Comparison of ENCODE assay signal across 28 cellular contexts in genomic region chr17:75051941-75052340, GRCh38.
"Had no signal": no experiment of that assay in that cellular context is flagged by ENCODE, and none has a peak within 500 bp of the region (broad histone marks: within the 10 kb centered on the region; RNA-seq: fewer than 3 reads in every experiment).

No MANE protein-coding gene starts in this region.

- H3K36me3 ChIP-seq: breast epithelium, colonic mucosa had no signal

- H3K9me3 ChIP-seq: adrenal gland, breast epithelium, colonic mucosa had no signal

- H3K27ac Mint-ChIP-seq: activated CD4-positive, alpha-beta memory T cell treated with anti-CD3 and anti-CD28 coated beads for 36 hours; activated CD8-positive, alpha-beta memory T cell treated with anti-CD3 and anti-CD28 coated beads, Interleukin-2, amount 10 ng/mL, durations not matched to agents 7 days and 5 days; activated CD8-positive, alpha-beta T cell treated with anti-CD3 and anti-CD28 coated beads, Interleukin-2, amount 10 ng/mL, durations not matched to agents 7 days and 5 days; activated naive CD4-positive, alpha-beta T cell treated with anti-CD3 and anti-CD28 coated beads for 36 hours; activated naive CD4-positive, alpha-beta T cell treated with anti-CD3 and anti-CD28 coated beads, Interleukin-2, amount 50 U/mL, for 24 hours; activated naive CD8-positive, alpha-beta T cell treated with anti-CD3 and anti-CD28 coated beads for 36 hours; activated naive CD8-positive, alpha-beta T cell treated with anti-CD3 and anti-CD28 coated beads, Interleukin-2, amount 50 U/mL, for 24 hours; activated T-helper 1 cell treated with anti-CD3 and anti-CD28 coated beads, Interleukin-12 subunit alpha, Interleukin-12 subunit beta, Interleukin-2, Interleukin-4 antibody, amounts not matched to agents 30 ng/mL and 10 ng/mL and 1 ng/mL, durations not matched to agents 14 hours and 24 hours and 36 hours; activated T-helper 2 cell treated with anti-CD3 and anti-CD28 coated beads, Interferon-gamma antibody, Interleukin-2, Interleukin-4, amounts not matched to agents 10 μg/mL and 5 μg/mL and 100 μg/mL, durations not matched to agents 14 hours and 24 hours and 36 hours; brain had no signal

- H3K27me3 Mint-ChIP-seq: activated CD4-positive, alpha-beta memory T cell treated with anti-CD3 and anti-CD28 coated beads for 36 hours; activated CD8-positive, alpha-beta memory T cell treated with anti-CD3 and anti-CD28 coated beads, Interleukin-2, amount 10 ng/mL, durations not matched to agents 7 days and 5 days; activated naive CD4-positive, alpha-beta T cell treated with anti-CD3 and anti-CD28 coated beads, Interleukin-2, amount 50 U/mL, for 24 hours; activated naive CD8-positive, alpha-beta T cell treated with anti-CD3 and anti-CD28 coated beads for 36 hours; activated naive CD8-positive, alpha-beta T cell treated with anti-CD3 and anti-CD28 coated beads, Interleukin-2, amount 50 U/mL, for 24 hours; brain had no signal

- H3K4me3 ChIP-seq: adrenal gland, breast epithelium, cardiac muscle cell, colonic mucosa had no signal

- DNase-seq: activated CD4-positive, alpha-beta memory T cell treated with anti-CD3 and anti-CD28 coated beads for 36 hours; activated CD4-positive, alpha-beta T cell treated with anti-CD3 and anti-CD28 coated beads for 1 hour; activated CD4-positive, alpha-beta T cell treated with anti-CD3 and anti-CD28 coated beads for 48 hours; activated CD8-positive, alpha-beta memory T cell treated with anti-CD3 and anti-CD28 coated beads, Interleukin-2, amount 10 ng/mL, durations not matched to agents 7 days and 5 days; activated CD8-positive, alpha-beta memory T cell treated with anti-CD3 and anti-CD28 coated beads, Interleukin-2, amount 50 U/mL, for 4 hours; activated CD8-positive, alpha-beta T cell treated with anti-CD3 and anti-CD28 coated beads, Interleukin-2, amount 10 ng/mL, durations not matched to agents 7 days and 5 days; activated effector memory CD4-positive, alpha-beta T cell treated with anti-CD3 and anti-CD28 coated beads, Interleukin-2, amount 50 U/mL, for 16 hours; activated naive CD4-positive, alpha-beta T cell treated with anti-CD3 and anti-CD28 coated beads for 36 hours; activated naive CD8-positive, alpha-beta T cell treated with anti-CD3 and anti-CD28 coated beads for 36 hours; activated naive CD8-positive, alpha-beta T cell treated with anti-CD3 and anti-CD28 coated beads, Interleukin-2, amount 50 U/mL, for 24 hours; activated T-cell treated with anti-CD3 and anti-CD28 coated beads, Interleukin-2, amount 50 U/mL, for 1 hour; activated T-cell treated with anti-CD3 and anti-CD28 coated beads, Interleukin-2, amount 50 U/mL, for 48 hours; adrenal gland; amygdala; central memory CD4-positive, alpha-beta T cell; colonic mucosa; effector CD8-positive, alpha-beta T cell; foreskin fibroblast; head of caudate nucleus; T-helper 1 cell; T-helper 2 cell had no signal

- H3K27me3 ChIP-seq: adrenal gland, breast epithelium, cardiac muscle cell, colonic mucosa had no signal

- H3K27ac ChIP-seq: adrenal gland, breast epithelium, cardiac muscle cell, colonic mucosa had no signal

- H3K4me1 ChIP-seq: colonic mucosa had no signal

- H3K9me3 Mint-ChIP-seq: activated CD4-positive, alpha-beta memory T cell treated with anti-CD3 and anti-CD28 coated beads for 36 hours; activated naive CD4-positive, alpha-beta T cell treated with anti-CD3 and anti-CD28 coated beads for 36 hours; activated naive CD4-positive, alpha-beta T cell treated with anti-CD3 and anti-CD28 coated beads, Interleukin-2, amount 50 U/mL, for 24 hours; activated naive CD8-positive, alpha-beta T cell treated with anti-CD3 and anti-CD28 coated beads for 36 hours; activated naive CD8-positive, alpha-beta T cell treated with anti-CD3 and anti-CD28 coated beads, Interleukin-2, amount 50 U/mL, for 24 hours; activated T-helper 1 cell treated with anti-CD3 and anti-CD28 coated beads, Interleukin-12 subunit alpha, Interleukin-12 subunit beta, Interleukin-2, Interleukin-4 antibody, amounts not matched to agents 30 ng/mL and 10 ng/mL and 1 ng/mL, durations not matched to agents 14 hours and 24 hours and 36 hours; activated T-helper 2 cell treated with anti-CD3 and anti-CD28 coated beads, Interferon-gamma antibody, Interleukin-2, Interleukin-4, amounts not matched to agents 10 μg/mL and 5 μg/mL and 100 μg/mL, durations not matched to agents 14 hours and 24 hours and 36 hours; brain had no signal

- ATAC-seq: activated CD8-positive, alpha-beta memory T cell treated with anti-CD3 and anti-CD28 coated beads, Interleukin-2, amount 10 ng/mL, durations not matched to agents 7 days and 5 days; activated CD8-positive, alpha-beta T cell treated with anti-CD3 and anti-CD28 coated beads, Interleukin-2, amount 10 ng/mL, durations not matched to agents 7 days and 5 days; activated naive CD8-positive, alpha-beta T cell treated with anti-CD3 and anti-CD28 coated beads, Interleukin-2, amount 50 U/mL, for 24 hours; esophagus mucosa had no signal

- H3K4me3 Mint-ChIP-seq: activated CD4-positive, alpha-beta memory T cell treated with anti-CD3 and anti-CD28 coated beads for 36 hours; activated CD8-positive, alpha-beta memory T cell treated with anti-CD3 and anti-CD28 coated beads, Interleukin-2, amount 10 ng/mL, durations not matched to agents 7 days and 5 days; activated CD8-positive, alpha-beta T cell treated with anti-CD3 and anti-CD28 coated beads, Interleukin-2, amount 10 ng/mL, durations not matched to agents 7 days and 5 days; activated naive CD4-positive, alpha-beta T cell treated with anti-CD3 and anti-CD28 coated beads for 36 hours; activated naive CD4-positive, alpha-beta T cell treated with anti-CD3 and anti-CD28 coated beads, Interleukin-2, amount 50 U/mL, for 24 hours; activated naive CD8-positive, alpha-beta T cell treated with anti-CD3 and anti-CD28 coated beads for 36 hours; activated naive CD8-positive, alpha-beta T cell treated with anti-CD3 and anti-CD28 coated beads, Interleukin-2, amount 50 U/mL, for 24 hours; activated T-helper 1 cell treated with anti-CD3 and anti-CD28 coated beads, Interleukin-12 subunit alpha, Interleukin-12 subunit beta, Interleukin-2, Interleukin-4 antibody, amounts not matched to agents 30 ng/mL and 10 ng/mL and 1 ng/mL, durations not matched to agents 14 hours and 24 hours and 36 hours had no signal
